8 cellular contexts compared by ENCODE assay signal in the genomic region with DNA sequence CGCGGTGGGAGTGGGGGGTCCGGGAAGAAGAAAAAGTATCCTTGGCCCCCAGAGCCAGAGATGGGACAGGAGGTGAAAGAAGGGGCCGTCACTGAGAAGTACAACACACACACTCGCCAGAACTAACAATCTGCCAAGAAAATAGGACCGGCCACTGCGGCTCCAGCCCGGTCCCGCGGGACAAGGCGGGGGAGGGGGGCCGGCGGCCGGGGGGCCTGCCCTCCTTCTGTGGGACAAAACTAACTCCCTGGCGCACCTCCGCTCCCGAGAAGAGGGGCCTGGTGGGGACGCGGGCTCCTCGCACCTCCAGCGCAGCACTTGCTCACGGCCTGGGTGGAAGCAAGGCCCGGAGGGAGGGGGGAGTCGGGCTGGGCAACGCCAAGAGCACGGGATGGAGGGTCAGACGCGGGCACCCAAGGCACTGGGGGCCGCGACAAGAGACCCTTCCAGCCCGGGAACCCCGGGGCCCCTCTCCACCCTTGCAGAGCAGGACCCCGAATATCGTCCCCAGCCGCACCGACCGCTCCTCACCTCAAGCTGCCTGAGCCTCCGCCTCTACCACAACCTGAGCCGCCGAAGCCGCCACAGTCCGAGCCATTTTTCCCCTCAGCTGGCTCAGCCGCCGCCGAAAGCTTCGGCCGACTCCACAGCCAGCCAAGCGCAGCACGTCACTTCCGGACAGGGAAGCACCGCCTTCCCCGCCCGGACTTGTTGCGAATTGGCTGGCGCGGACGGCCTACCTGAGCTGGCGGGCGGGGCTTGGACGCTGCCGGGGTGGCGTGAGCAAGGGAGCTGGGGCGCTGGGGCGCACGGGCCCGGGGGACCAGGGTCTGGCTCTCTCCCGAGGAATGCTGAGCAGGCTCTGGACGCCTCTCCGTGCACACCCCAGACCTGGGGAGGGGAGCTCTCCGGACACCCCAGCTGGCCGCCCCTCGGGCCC. TPM values are rescaled to one million over a fixed set of nuclear protein-coding genes. Genes with fewer than 3 reads are reported as not detected.
A peak's percentile ranks its signal among the peaks of the same experiment; 100 is the strongest.
DNase-seq lines count a peak whose midpoint lies in the region; ATAC-seq and TF ChIP-seq lines count a peak whose summit lies in the region.

A gene with protein sequence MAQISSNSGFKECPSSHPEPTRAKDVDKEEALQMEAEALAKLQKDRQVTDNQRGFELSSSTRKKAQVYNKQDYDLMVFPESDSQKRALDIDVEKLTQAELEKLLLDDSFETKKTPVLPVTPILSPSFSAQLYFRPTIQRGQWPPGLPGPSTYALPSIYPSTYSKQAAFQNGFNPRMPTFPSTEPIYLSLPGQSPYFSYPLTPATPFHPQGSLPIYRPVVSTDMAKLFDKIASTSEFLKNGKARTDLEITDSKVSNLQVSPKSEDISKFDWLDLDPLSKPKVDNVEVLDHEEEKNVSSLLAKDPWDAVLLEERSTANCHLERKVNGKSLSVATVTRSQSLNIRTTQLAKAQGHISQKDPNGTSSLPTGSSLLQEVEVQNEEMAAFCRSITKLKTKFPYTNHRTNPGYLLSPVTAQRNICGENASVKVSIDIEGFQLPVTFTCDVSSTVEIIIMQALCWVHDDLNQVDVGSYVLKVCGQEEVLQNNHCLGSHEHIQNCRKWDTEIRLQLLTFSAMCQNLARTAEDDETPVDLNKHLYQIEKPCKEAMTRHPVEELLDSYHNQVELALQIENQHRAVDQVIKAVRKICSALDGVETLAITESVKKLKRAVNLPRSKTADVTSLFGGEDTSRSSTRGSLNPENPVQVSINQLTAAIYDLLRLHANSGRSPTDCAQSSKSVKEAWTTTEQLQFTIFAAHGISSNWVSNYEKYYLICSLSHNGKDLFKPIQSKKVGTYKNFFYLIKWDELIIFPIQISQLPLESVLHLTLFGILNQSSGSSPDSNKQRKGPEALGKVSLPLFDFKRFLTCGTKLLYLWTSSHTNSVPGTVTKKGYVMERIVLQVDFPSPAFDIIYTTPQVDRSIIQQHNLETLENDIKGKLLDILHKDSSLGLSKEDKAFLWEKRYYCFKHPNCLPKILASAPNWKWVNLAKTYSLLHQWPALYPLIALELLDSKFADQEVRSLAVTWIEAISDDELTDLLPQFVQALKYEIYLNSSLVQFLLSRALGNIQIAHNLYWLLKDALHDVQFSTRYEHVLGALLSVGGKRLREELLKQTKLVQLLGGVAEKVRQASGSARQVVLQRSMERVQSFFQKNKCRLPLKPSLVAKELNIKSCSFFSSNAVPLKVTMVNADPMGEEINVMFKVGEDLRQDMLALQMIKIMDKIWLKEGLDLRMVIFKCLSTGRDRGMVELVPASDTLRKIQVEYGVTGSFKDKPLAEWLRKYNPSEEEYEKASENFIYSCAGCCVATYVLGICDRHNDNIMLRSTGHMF (N-terminal part only) (minus strand): TSS at position 670 of the 940 bp plus-strand sequence. CDS start 38,245 bp downstream, outside the sequence.

- peak within 1 kb of the TSS; percentile 96 for H3K27ac Mint-ChIP-seq in activated CD4-positive, alpha-beta T cell treated with anti-CD3 and anti-CD28 coated beads, Interleukin-2, amount 10 ng/mL, durations not matched to agents 24 days and 14 days

- H3K4me3 ChIP-seq in colonic mucosa, result peak within 1 kb of the TSS; percentile 64

- intact Hi-C loops in activated CD4-positive, alpha-beta T cell treated with anti-CD3 and anti-CD28 coated beads, Interleukin-2, amount 10 ng/mL, durations not matched to agents 24 days and 14 days (cut with micrococcal nuclease), result loop anchor here (1.0 to 5.0 kb wide), 6 partner anchors 23 to 470 kb away; a partner anchor contains a TSS
- intact Hi-C loops in colonic mucosa (cut with DNase I), result no loop called here

- H3K4me1 ChIP-seq in colonic mucosa, result peaks cover 7% of the 10 kb centered on the region

- peak within 1 kb of the TSS; percentile 93 for H3K27ac ChIP-seq in colonic mucosa
- H3K27ac ChIP-seq in layer of hippocampus (ENCODE audit: low read depth, low read length), result peak within 1 kb of the TSS; percentile 83

- peaks cover under 1% of the 10 kb centered on the region for H3K9me3 Mint-ChIP-seq in activated CD4-positive, alpha-beta T cell treated with anti-CD3 and anti-CD28 coated beads, Interleukin-2, amount 10 ng/mL, durations not matched to agents 24 days and 14 days

- peak within 1 kb of the TSS; percentile 91 for H3K9ac ChIP-seq in colonic mucosa (ENCODE audit: low read depth in 2 of 2, low read length in 2 of 2)

- H3K36me3 Mint-ChIP-seq in activated CD4-positive, alpha-beta T cell treated with anti-CD3 and anti-CD28 coated beads, Interleukin-2, amount 10 ng/mL, durations not matched to agents 24 days and 14 days (ENCODE audit: low read depth), result peaks cover 12% of the 10 kb centered on the region

- H3K9me3 ChIP-seq in colonic mucosa, result no peaks in the 10 kb centered on the region

- peaks cover 26% of the 10 kb centered on the region for H3K4me1 Mint-ChIP-seq in activated CD4-positive, alpha-beta T cell treated with anti-CD3 and anti-CD28 coated beads, Interleukin-2, amount 10 ng/mL, durations not matched to agents 24 days and 14 days

- peak; percentile 97 for ATAC-seq in GM19351 (IDR thresholded peaks at IDR 0.05; ENCODE audit: unreplicated experiment)
- ATAC-seq in HG03520 (IDR thresholded peaks at IDR 0.05; ENCODE audit: unreplicated experiment), result peak; percentile 94

- H3K27me3 Mint-ChIP-seq in activated CD4-positive, alpha-beta T cell treated with anti-CD3 and anti-CD28 coated beads, Interleukin-2, amount 10 ng/mL, durations not matched to agents 24 days and 14 days, result no peaks in the 10 kb centered on the region

- DNase-seq in C1 segment of cervical spinal cord (lab: John Stamatoyannopoulos, UW) (peak; percentile 50 to 96 (median 88)), NCI-H526 treated with DMSO at 0.1 percent for 48 hours (lab: John Stamatoyannopoulos, UW) (peak; percentile 91), colonic mucosa (peak; percentile 97)
- peak; percentile 99 for DNase-seq in activated CD4-positive, alpha-beta T cell treated with anti-CD3 and anti-CD28 coated beads, Interleukin-2, amount 10 ng/mL, durations not matched to agents 24 days and 14 days
- peak; percentile 90 to 93 for DNase-seq in stimulated activated CD4-positive, alpha-beta T cell treated with anti-CD3 and anti-CD28 coated beads, Interleukin-1b, Interleukin-23, amount 100 ng/mL, for 4 hours (ENCODE audit: low read depth in 2 of 2)

- peak within 1 kb of the TSS; percentile 97 for H3K4me3 Mint-ChIP-seq in activated CD4-positive, alpha-beta T cell treated with anti-CD3 and anti-CD28 coated beads, Interleukin-2, amount 10 ng/mL, durations not matched to agents 24 days and 14 days

- no peak for TF ChIP-seq CTCF in colonic mucosa (IDR thresholded peaks at IDR 0.05)

- H3K36me3 ChIP-seq in colonic mucosa, result no peaks in the 10 kb centered on the region

- H3K27me3 ChIP-seq in colonic mucosa (no peaks in the 10 kb centered on the region), layer of hippocampus (ENCODE audit: control insufficient read depth, insufficient read depth, low read length) (no peaks in the 10 kb centered on the region)

RNA-seq across cellular contexts. Expression of the gene that starts here (rescaled TPM):
- 30.3 and 35.3 TPM in 2 replicates for total RNA-seq in activated CD4-positive, alpha-beta T cell treated with anti-CD3 and anti-CD28 coated beads, Interleukin-2, amount 10 ng/mL, durations not matched to agents 24 days and 14 days
- total RNA-seq in colonic mucosa, result 10 to 100 TPM; 41.3 to 68.9 TPM

Comparison
In these comparisons a context has a peak if more than half of its experiments do, and no peak if none do; other contexts are left out.
1. Peak in every context shown above with its lines: DNase-seq, ATAC-seq, H3K4me3 ChIP-seq and H3K27ac ChIP-seq.